Comparison of ENCODE assay signal across 28 cellular contexts in the genomic region with DNA sequence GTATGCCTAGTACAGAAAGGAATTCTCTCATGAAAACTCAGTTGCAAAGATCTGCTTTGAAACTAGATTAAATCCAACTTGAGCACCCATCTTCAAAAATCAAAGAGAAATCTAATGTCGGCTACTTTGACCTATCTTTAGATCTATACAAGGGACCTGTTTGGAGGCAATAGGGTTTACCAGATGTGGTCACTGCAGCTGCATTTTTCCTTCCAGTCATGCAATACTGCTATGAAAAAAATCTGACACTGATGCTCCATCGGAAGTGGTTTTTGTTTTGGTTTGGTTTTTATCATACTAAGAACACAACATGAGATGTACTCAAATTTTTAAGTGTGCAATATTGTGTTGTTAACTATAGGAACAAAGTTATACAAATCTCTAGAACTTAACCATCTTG.
"Had no signal": no experiment of that assay in that cellular context is flagged by ENCODE, and none has a peak within 500 bp of the region (broad histone marks: within the 10 kb centered on the region; RNA-seq: fewer than 3 reads in every experiment).

No MANE protein-coding gene starts in this region.

- H3K27me3 Mint-ChIP-seq: dendritic cell treated with granulocyte-macrophage colony-stimulating factor and Interleukin-4, amounts not matched to agents 40 ng/mL and 50 ng/mL, for 4 days; effector memory CD8-positive, alpha-beta T cell; naive B cell had no signal

- H3K27me3 ChIP-seq: colonic mucosa, esophagus squamous epithelium, gastrocnemius medialis, heart right ventricle, left lung had no signal

- H3K9me3 Mint-ChIP-seq: endodermal cell had no signal

- ATAC-seq: effector memory CD8-positive, alpha-beta T cell; esophagus mucosa; gastrocnemius medialis; heart right ventricle; left cardiac atrium; left lung; left ventricle myocardium superior; lower lobe of right lung; mucosa of descending colon had no signal

- DNase-seq: colonic mucosa; cortex of kidney; effector CD8-positive, alpha-beta T cell; effector memory CD8-positive, alpha-beta T cell; endodermal cell; erythroblast; esophagus squamous epithelium; foreskin fibroblast; foreskin melanocyte; gastrocnemius medialis; glutamatergic neuron; head of caudate nucleus; heart right ventricle; hippocampal formation; left cardiac atrium; left lung; left ventricle myocardium superior; lower lobe of right lung; mesenchymal stem cell; mucosa of descending colon; naive B cell had no signal

- H3K36me3 ChIP-seq: colonic mucosa, esophagus squamous epithelium, gastrocnemius medialis, heart right ventricle, left lung, lower lobe of right lung had no signal

- H3K27ac Mint-ChIP-seq: dendritic cell treated with granulocyte-macrophage colony-stimulating factor and Interleukin-4, amounts not matched to agents 40 ng/mL and 50 ng/mL, for 4 days; effector memory CD8-positive, alpha-beta T cell; endodermal cell; mesothelial cell of epicardium; naive B cell had no signal

- H3K27ac ChIP-seq: colonic mucosa, epithelial cell of prostate, esophagus squamous epithelium, gastrocnemius medialis, heart right ventricle, left lung, lower lobe of right lung had no signal

- FAIRE-seq: endometrium, islet of Langerhans, keratinocyte had no signal

- H3K4me3 Mint-ChIP-seq: dendritic cell treated with granulocyte-macrophage colony-stimulating factor and Interleukin-4, amounts not matched to agents 40 ng/mL and 50 ng/mL, for 4 days; effector memory CD8-positive, alpha-beta T cell; endodermal cell; mesothelial cell of epicardium; naive B cell had no signal

- H3K9me3 ChIP-seq: colonic mucosa, esophagus squamous epithelium, gastrocnemius medialis, lower lobe of right lung, mucosa of descending colon had no signal

- H3K4me1 Mint-ChIP-seq: endodermal cell, naive B cell had no signal

- H3K4me1 ChIP-seq: colonic mucosa, gastrocnemius medialis, heart right ventricle, left lung, lower lobe of right lung had no signal

- H3K4me3 ChIP-seq: colonic mucosa, esophagus squamous epithelium, gastrocnemius medialis, heart right ventricle, left lung, lower lobe of right lung, mucosa of descending colon had no signal

- H3K36me3 Mint-ChIP-seq: mesothelial cell of epicardium, naive B cell had no signal
